ENCODE assay signal across 21 cellular contexts in genomic region chr14:75359098-75359497, GRCh38.
"Had no signal": no experiment of that assay in that cellular context is flagged by ENCODE, and none has a peak within 500 bp of the region (broad histone marks: within the 10 kb centered on the region; RNA-seq: fewer than 3 reads in every experiment).

No MANE protein-coding gene starts in this region.

- ATAC-seq: esophagus mucosa; foreskin keratinocyte; gastroesophageal sphincter; heart left ventricle; left colon; mucosa of descending colon; natural killer cell treated with Interleukin-12 subunit alpha and Interleukin-12 subunit beta and Interleukin-15 and Interleukin-18, amount 100 ng/mL, for 72 hours; sciatic nerve; stimulated activated naive CD8-positive, alpha-beta T cell treated with anti-CD3 and anti-CD28 coated beads, Interleukin-15, amount 100 ng/mL, for 72 hours had no signal

- FAIRE-seq: colon, pancreas had no signal

- DNase-seq: dorsolateral prefrontal cortex; effector CD4-positive, alpha-beta T cell; foreskin keratinocyte; heart left ventricle; left colon; mesenchymal stem cell; mucosa of descending colon; naive B cell; pancreas; stimulated activated CD4-positive, alpha-beta T cell treated with anti-CD3 and anti-CD28 coated beads, Interleukin-12 subunit alpha, Interleukin-12 subunit beta, amount 100 ng/mL, for 4 hours; stimulated activated CD4-positive, alpha-beta T cell treated with anti-CD3 and anti-CD28 coated beads, Interleukin-1b, Interleukin-23, amount 100 ng/mL, for 48 hours; stimulated activated CD4-positive, alpha-beta T cell treated with anti-CD3 and anti-CD28 coated beads, Interleukin-4, amount 100 ng/mL, for 1 hour; stimulated activated CD8-positive, alpha-beta memory T cell treated with anti-CD3 and anti-CD28 coated beads, Interleukin-4, amount 100 ng/mL, for 48 hours; stimulated activated naive CD4-positive, alpha-beta T cell; stimulated activated naive CD8-positive, alpha-beta T cell treated with anti-CD3 and anti-CD28 coated beads, Interleukin-15, amount 100 ng/mL, for 72 hours; trophoblast cell had no signal
